Comparison of ENCODE assay signal across 20 cellular contexts in genomic region chr16:57632568-57632967, GRCh38. TPM values are rescaled to one million over a fixed set of nuclear protein-coding genes. Genes with fewer than 3 reads are reported as not detected.
DNase-seq lines count a peak whose midpoint lies in the region; ATAC-seq, FAIRE-seq and TF ChIP-seq lines count a peak whose summit lies in the region.
"Had no signal": no experiment of that assay in that cellular context is flagged by ENCODE, and none has a peak within 500 bp of the region (broad histone marks: within the 10 kb centered on the region; RNA-seq: fewer than 3 reads in every experiment).

No MANE protein-coding gene starts in this region.

- H3K27ac ChIP-seq in HepG2 (ENCODE audit: extremely low read length, insufficient read depth, low read length), result no peak overlapping the region
- no peak overlapping the region for H3K27ac ChIP-seq in right lobe of liver
- no peak overlapping the region for H3K27ac ChIP-seq in K562 (ENCODE audit: extremely low read depth, low read depth, low read length)

- H3K4me2 ChIP-seq in HepG2 (ENCODE audit: low read depth, low read length), result no peak overlapping the region
- no peak overlapping the region for H3K4me2 ChIP-seq in K562 (ENCODE audit: insufficient read depth, low read length)

- H3K9ac ChIP-seq in HepG2 (ENCODE audit: insufficient read depth, low read depth, low read length), result no peak overlapping the region
- no peak overlapping the region for H3K9ac ChIP-seq in K562 (ENCODE audit: insufficient read depth in 1 of 2, low read depth in 2 of 2, low read length in 2 of 2)

- intact Hi-C loops in HepG2 (cut with micrococcal nuclease; ENCODE audit: unreplicated experiment), result no loop called here
- intact Hi-C loops in right lobe of liver (cut with DNase I), result no loop called here
- intact Hi-C loops in K562 (cut with micrococcal nuclease), result no loop called here

- H3K79me2 ChIP-seq in HepG2 (ENCODE audit: insufficient read depth, low read length) (no peaks in the 10 kb centered on the region), K562 (ENCODE audit: control insufficient read depth, insufficient read depth, low read length) (no peaks in the 10 kb centered on the region)

- no peaks in the 10 kb centered on the region for H3K9me3 ChIP-seq in HepG2 (ENCODE audit: low read length)
- H3K9me3 ChIP-seq in right lobe of liver, result no peaks in the 10 kb centered on the region
- H3K9me3 ChIP-seq in K562 (replicated peaks; ENCODE audit: control insufficient read depth, insufficient read depth, low read depth, low read length), result no peaks in the 10 kb centered on the region
- H3K9me3 ChIP-seq: esophagus squamous epithelium had no signal

- H3K9me1 ChIP-seq in K562 (ENCODE audit: control insufficient read depth, insufficient read depth, low read length), result no peaks in the 10 kb centered on the region

- no peak overlapping the region for H3K4me3 ChIP-seq in HepG2 (replicated peaks in 1 of 3; ENCODE audit: insufficient read depth in 1 of 3, low read depth in 2 of 3, low read length in 3 of 3)
- H3K4me3 ChIP-seq in right lobe of liver, result no peak overlapping the region
- no peak overlapping the region for H3K4me3 ChIP-seq in K562
- H3K4me3 ChIP-seq: esophagus squamous epithelium had no signal

- no peaks in the 10 kb centered on the region for H4K20me1 ChIP-seq in HepG2 (ENCODE audit: insufficient read depth, low read length)
- H4K20me1 ChIP-seq in K562 (replicated peaks; ENCODE audit: control insufficient read depth, insufficient read depth, low read length), result 0 out of 2 replicates have a peak, but pooled peaks cover 6% of the 10 kb centered on the region

- 86% methylated on average over 15 of the region's 15 CpGs for WGBS in HepG2 (ENCODE audit: low lambda C conversion rate)
- 50% methylated on average over 1 of the region's 15 CpGs for WGBS in right lobe of liver (ENCODE audit: insufficient coverage, low coverage, low lambda C conversion rate, missing lambda C conversion rate)
- 36% methylated on average over 15 of the region's 15 CpGs for WGBS in K562 (ENCODE audit: insufficient coverage, low coverage, missing lambda C conversion rate)

- H3K27me3 ChIP-seq in HepG2 (ENCODE audit: control insufficient read depth in 1 of 2, insufficient read depth in 2 of 2, low read length in 2 of 2) (no peaks in the 10 kb centered on the region), right lobe of liver (no peaks in the 10 kb centered on the region), K562 (ENCODE audit: control insufficient read depth in 2 of 2, insufficient read depth in 2 of 2, low read length in 2 of 2) (peaks cover 10 to 72% of the 10 kb centered on the region in 2 experiments; a peak in 4 of 5 replicates)

- in situ Hi-C loops in HepG2 (cut with HindIII; ENCODE audit: extremely low pct_ligation_motif_present, low pct_unique_long_range_greater_than_20kb), result no loop called here
- in situ Hi-C loops in K562 (cut with MboI), result no loop called here

- TF ChIP-seq RAD21 in HepG2 (CRISPR knock-in tag; IDR thresholded peaks at IDR 0.05), result no peak
- no peak for TF ChIP-seq RAD21 in K562 (CRISPR knock-in tag; conservative IDR thresholded peaks at IDR 0.05 in 1 of 2, IDR thresholded peaks at IDR 0.05 in 1 of 2)

- CTCF ChIA-PET in HepG2 (lab: Yijun Ruan, JAX; ENCODE audit: low intra/inter-chr PET ratio, low total read pairs), result interaction anchor here (1.2 kb wide), 1 partner anchor 15 kb away, joined by 5 read pairs; no protein-coding TSS in a partner anchor
- CTCF ChIA-PET in K562 (lab: Yijun Ruan, JAX; ENCODE audit: low intra/inter-chr PET ratio), result no interaction called here

- TF ChIP-seq POLR2A in HepG2 (IDR thresholded peaks at IDR 0.05; ENCODE audit: insufficient read depth in 1 of 2, low read depth in 2 of 2, low read length in 2 of 2), result no peak
- no peak for TF ChIP-seq POLR2A in right lobe of liver (IDR thresholded peaks at IDR 0.05)
- TF ChIP-seq POLR2A in K562 (conservative IDR thresholded peaks at IDR 0.05), result no peak

- FAIRE-seq in HepG2 (lab: Jason Lieb, UNC), result no peak
- FAIRE-seq in K562 (lab: Jason Lieb, UNC), result no peak
- FAIRE-seq: keratinocyte, RCC 7860, small intestine had no signal

- BruUV-seq in HepG2 (replicated peaks; lab: Mats Ljungman, UMichigan), result no TSS peak
- no TSS peak for BruUV-seq in K562 (replicated peaks; lab: Mats Ljungman, UMichigan)

- TF ChIP-seq CTCF in HepG2 (CRISPR knock-in tag; IDR thresholded peaks at IDR 0.05), result no peak
- no peak for TF ChIP-seq CTCF in right lobe of liver (IDR thresholded peaks at IDR 0.05)
- TF ChIP-seq CTCF in K562 (IDR thresholded peaks at IDR 0.05 in 2 of 3, conservative IDR thresholded peaks at IDR 0.05 in 1 of 3; ENCODE audit: insufficient read depth in 2 of 3, low read depth in 1 of 3, low read length in 3 of 3), result no peak

- POLR2A ChIA-PET in HepG2 (lab: Yijun Ruan, JAX), result interaction anchor here (3.9 to 6.9 kb wide), 2 partner anchors 11 to 25 kb away, joined by 33 to 127 read pairs; no protein-coding TSS in a partner anchor
- POLR2A ChIA-PET in K562 (lab: Yijun Ruan, JAX), result interaction anchor here (0.8 kb wide), 1 partner anchor 22 kb away, joined by 3 read pairs; no protein-coding TSS in a partner anchor

- DNase-seq in HepG2 (ENCODE audit: low spot score) (no peak), right lobe of liver (no peak), K562 (ENCODE audit: extremely low read depth in 1 of 4, low spot score in 3 of 4) (no peak), myocyte (ENCODE audit: low read depth) (peak; percentile 75), NCI-H774 (lab: John Stamatoyannopoulos, UW) (no peak), NCI-H1436 (lab: John Stamatoyannopoulos, UW) (no peak), NCI-H526 treated with DMSO at 0.1 percent for 48 hours (lab: John Stamatoyannopoulos, UW) (no peak)
- DNase-seq: activated gamma-delta T cell; CD4-positive, CD25-positive, alpha-beta regulatory T cell; DMS79; effector CD4-positive, alpha-beta T cell; esophagus squamous epithelium; NCI-H69; small intestine; T-cell had no signal

- peaks cover 51% of the 10 kb centered on the region for H3K4me1 ChIP-seq in HepG2 (ENCODE audit: insufficient read depth, low read length)
- H3K4me1 ChIP-seq in right lobe of liver, result peaks cover 0 to 12% (median 0%) of the 10 kb centered on the region in 4 donors
- H3K4me1 ChIP-seq in K562 (replicated peaks in 1 of 2; ENCODE audit: control insufficient read depth in 2 of 2, insufficient read depth in 2 of 2, low read length in 2 of 2), result peaks cover 10 to 48% of the 10 kb centered on the region in 2 experiments; a peak in 4 of 5 replicates

- no peak for TF ChIP-seq EP300 in HepG2 (IDR thresholded peaks at IDR 0.05; ENCODE audit: low read depth in 2 of 2, low read length in 2 of 2)
- no peak for TF ChIP-seq EP300 in HepG2 (CRISPR knock-in tag; IDR thresholded peaks at IDR 0.05; ENCODE audit: borderline replicate concordance)
- TF ChIP-seq EP300 in K562 (IDR thresholded peaks at IDR 0.05; ENCODE audit: low read length), result no peak

- H2AFZ ChIP-seq in HepG2 (ENCODE audit: low read length) (no peak overlapping the region), K562 (ENCODE audit: low read depth, low read length) (no peak overlapping the region)

- H3K36me3 ChIP-seq in HepG2 (replicated peaks in 1 of 2; ENCODE audit: control insufficient read depth in 1 of 2, insufficient read depth in 2 of 2, low read length in 2 of 2), result no peaks in the 10 kb centered on the region
- no peaks in the 10 kb centered on the region for H3K36me3 ChIP-seq in right lobe of liver
- H3K36me3 ChIP-seq in K562 (ENCODE audit: control insufficient read depth, insufficient read depth, low read length), result no peaks in the 10 kb centered on the region
- H3K36me3 ChIP-seq: esophagus squamous epithelium had no signal

- no peak for ATAC-seq in HepG2
- ATAC-seq in right lobe of liver, result no peak
- ATAC-seq in K562, result no peak
- no peak for ATAC-seq in HG02623 (IDR thresholded peaks at IDR 0.05; ENCODE audit: unreplicated experiment)
- ATAC-seq: T-cell had no signal

RNA-seq across cellular contexts. Expression of gene ADGRG1, which starts 4.1 kb away (rescaled TPM):
- total RNA-seq in HepG2 (2016; rRNA removed; fragmentation: Illumina TruSeq; extraction: Trizol) (2.8 and 5.9 TPM in 2 replicates), right lobe of liver (1 to 10 TPM; 1.8 to 4.2 (median 3.4) TPM), K562 (2014; rRNA removed) (not detected in 2 replicates), K562 (2014; rRNA removed; fragmentation: Illumina TruSeq; extraction: Trizol) (not detected in 2 replicates), K562 (2015; rRNA removed; fragmentation: Illumina TruSeq; extraction: Trizol) (not detected in 2 replicates), K562 (2021) (0.31 TPM in 1 of 2 replicates, not detected in the other), myocyte (38.8 and 173 TPM in 2 replicates)
- 1.1 and 2.0 TPM in 2 replicates for total RNA-seq in HepG2 (2016; cell fraction: cytosol; rRNA removed; fragmentation: Illumina TruSeq; extraction: Trizol; ENCODE audit: low read depth)
- total RNA-seq in HepG2 (2016; cell fraction: insoluble cytoplasmic fraction; rRNA removed; fragmentation: Illumina TruSeq; extraction: Trizol), result 2.8 and 5.0 TPM in 2 replicates
- total RNA-seq in HepG2 (2016; cell fraction: membrane; rRNA removed; fragmentation: Illumina TruSeq; extraction: Trizol), result 3.1 and 3.2 TPM in 2 replicates
- total RNA-seq in HepG2 (2016; cell fraction: nucleus; rRNA removed; fragmentation: Illumina TruSeq; extraction: Trizol), result 7.2 and 8.0 TPM in 2 replicates
- polyA plus RNA-seq in HepG2 (2011; rRNA removed) (2.7 and 3.3 TPM in 2 replicates), K562 (2011; rRNA removed) (0.04 and 0.57 TPM in 2 replicates), K562 (2014; fragmentation: Illumina TruSeq; extraction: Trizol) (0.16 and 0.29 TPM in 2 replicates), K562 (2014; fragmentation: Nextera tagmentation; extraction: Ambion mirVana) (not detected), K562 (2014; rRNA removed) (0.34 TPM in 1 of 2 replicates, not detected in the other)
- polyA plus RNA-seq in HepG2 (2011; cell fraction: cytosol; rRNA removed), result 1.8 and 2.1 TPM in 2 replicates
- 5.0 and 7.4 TPM in 2 replicates for polyA plus RNA-seq in HepG2 (2011; cell fraction: nucleus; rRNA removed)
- 2.3 and 3.3 TPM in 2 replicates for polyA plus RNA-seq in HepG2 (2012)
- 0.83 and 1.3 TPM in 2 replicates for polyA plus RNA-seq in HepG2 (2016; cell fraction: cytosol; fragmentation: Illumina TruSeq; extraction: Trizol; ENCODE audit: low read depth)
- polyA plus RNA-seq in HepG2 (2016; cell fraction: insoluble cytoplasmic fraction; fragmentation: Illumina TruSeq; extraction: Trizol; ENCODE audit: low read depth), result 2.4 and 5.1 TPM in 2 replicates
- polyA plus RNA-seq in HepG2 (2016; cell fraction: membrane; fragmentation: Illumina TruSeq; extraction: Trizol; ENCODE audit: low read depth), result 2.8 and 3.2 TPM in 2 replicates
- polyA plus RNA-seq in HepG2 (2016; cell fraction: nucleus; fragmentation: Illumina TruSeq; extraction: Trizol; ENCODE audit: insufficient read depth, low read depth), result 14.1 and 15.0 TPM in 2 replicates
- polyA minus RNA-seq in HepG2 (2011; rRNA and poly(A)+ RNA removed; ENCODE audit: low replicate concordance), result 4.0 and 29.5 TPM in 2 replicates
- polyA minus RNA-seq in HepG2 (2011; cell fraction: cytosol; rRNA and poly(A)+ RNA removed), result 1.8 and 1.9 TPM in 2 replicates
- polyA minus RNA-seq in HepG2 (2011; cell fraction: nucleus; rRNA and poly(A)+ RNA removed), result 2.4 and 2.8 TPM in 2 replicates
- 0.81 and 1.3 TPM in 2 replicates for total RNA-seq in K562 (2011; cell fraction: chromatin; rRNA removed; ENCODE audit: low replicate concordance)
- total RNA-seq in K562 (2011; cell fraction: nucleolus; rRNA removed), result 0.79 and 1.0 TPM in 2 replicates
- 0.81 and 2.1 TPM in 2 replicates for total RNA-seq in K562 (2011; cell fraction: nucleoplasm; rRNA removed)
- polyA plus RNA-seq in K562 (2011; cell fraction: cytosol; rRNA removed), result 0.12 and 0.15 TPM in 2 replicates
- 0.70 and 0.81 TPM in 2 replicates for polyA plus RNA-seq in K562 (2011; cell fraction: nucleus; rRNA removed)
- 0.39 and 0.44 TPM in 2 replicates for polyA plus RNA-seq in K562 (2012)
- polyA minus RNA-seq in K562 (2011; rRNA and poly(A)+ RNA removed), result 0.18 TPM in 2 replicates
- polyA minus RNA-seq in K562 (2011; cell fraction: cytosol; rRNA and poly(A)+ RNA removed), result not detected in 2 replicates
- polyA minus RNA-seq in K562 (2011; cell fraction: nucleus; rRNA and poly(A)+ RNA removed), result 0.33 TPM in 1 of 2 replicates, not detected in the other
- polyA plus RNA-seq in myocyte (2012), result 43.9 TPM

RNA-seq across cellular contexts. Expression of gene ADGRG3, which starts 35.5 kb away (rescaled TPM):
- total RNA-seq in HepG2 (2016; rRNA removed; fragmentation: Illumina TruSeq; extraction: Trizol) (1.0 and 2.7 TPM in 2 replicates), right lobe of liver (1 to 10 TPM in 1 of 6 experiments, under 1 TPM in 5; 0.37 to 1.6 (median 0.83) TPM), K562 (2014; rRNA removed) (not detected in 2 replicates), K562 (2014; rRNA removed; fragmentation: Illumina TruSeq; extraction: Trizol) (0.16 TPM in 1 of 2 replicates, not detected in the other), K562 (2015; rRNA removed; fragmentation: Illumina TruSeq; extraction: Trizol) (0.08 TPM in 1 of 2 replicates, not detected in the other), K562 (2021) (0.09 and 0.16 TPM in 2 replicates), myocyte (0.31 TPM in 1 of 2 replicates, not detected in the other)
- 0.79 and 1.1 TPM in 2 replicates for total RNA-seq in HepG2 (2016; cell fraction: cytosol; rRNA removed; fragmentation: Illumina TruSeq; extraction: Trizol; ENCODE audit: low read depth)
- 1.1 and 2.2 TPM in 2 replicates for total RNA-seq in HepG2 (2016; cell fraction: insoluble cytoplasmic fraction; rRNA removed; fragmentation: Illumina TruSeq; extraction: Trizol)
- total RNA-seq in HepG2 (2016; cell fraction: membrane; rRNA removed; fragmentation: Illumina TruSeq; extraction: Trizol), result 1.0 and 1.5 TPM in 2 replicates
- total RNA-seq in HepG2 (2016; cell fraction: nucleus; rRNA removed; fragmentation: Illumina TruSeq; extraction: Trizol), result 2.3 and 2.7 TPM in 2 replicates
- polyA plus RNA-seq in HepG2 (2011; rRNA removed) (11.8 and 13.6 TPM in 2 replicates), K562 (2011; rRNA removed) (0.13 and 0.18 TPM in 2 replicates), K562 (2014; fragmentation: Illumina TruSeq; extraction: Trizol) (0.09 and 0.10 TPM in 2 replicates), K562 (2014; fragmentation: Nextera tagmentation; extraction: Ambion mirVana) (under 1 TPM; 0.10 to 0.30 TPM), K562 (2014; rRNA removed) (0.24 and 0.52 TPM in 2 replicates)
- polyA plus RNA-seq in HepG2 (2011; cell fraction: cytosol; rRNA removed), result 10.8 and 11.2 TPM in 2 replicates
- 21.1 and 23.7 TPM in 2 replicates for polyA plus RNA-seq in HepG2 (2011; cell fraction: nucleus; rRNA removed)
- polyA plus RNA-seq in HepG2 (2012), result 5.8 and 8.1 TPM in 2 replicates
- polyA plus RNA-seq in HepG2 (2016; cell fraction: cytosol; fragmentation: Illumina TruSeq; extraction: Trizol; ENCODE audit: low read depth), result 0.49 and 0.54 TPM in 2 replicates
- polyA plus RNA-seq in HepG2 (2016; cell fraction: insoluble cytoplasmic fraction; fragmentation: Illumina TruSeq; extraction: Trizol; ENCODE audit: low read depth), result 1.3 TPM in 2 replicates
- 0.65 and 1.0 TPM in 2 replicates for polyA plus RNA-seq in HepG2 (2016; cell fraction: membrane; fragmentation: Illumina TruSeq; extraction: Trizol; ENCODE audit: low read depth)
- polyA plus RNA-seq in HepG2 (2016; cell fraction: nucleus; fragmentation: Illumina TruSeq; extraction: Trizol; ENCODE audit: insufficient read depth, low read depth), result 5.4 and 6.5 TPM in 2 replicates
- polyA minus RNA-seq in HepG2 (2011; rRNA and poly(A)+ RNA removed; ENCODE audit: low replicate concordance), result 0.91 and 31.9 TPM in 2 replicates
- polyA minus RNA-seq in HepG2 (2011; cell fraction: cytosol; rRNA and poly(A)+ RNA removed), result 4.7 and 5.3 TPM in 2 replicates
- polyA minus RNA-seq in HepG2 (2011; cell fraction: nucleus; rRNA and poly(A)+ RNA removed), result 8.9 and 10.4 TPM in 2 replicates
- total RNA-seq in K562 (2011; cell fraction: chromatin; rRNA removed; ENCODE audit: low replicate concordance), result 0.40 and 1.00 TPM in 2 replicates
- 0.17 and 0.66 TPM in 2 replicates for total RNA-seq in K562 (2011; cell fraction: nucleolus; rRNA removed)
- 0.29 TPM in 1 of 2 replicates, not detected in the other for total RNA-seq in K562 (2011; cell fraction: nucleoplasm; rRNA removed)
- 0.09 and 0.18 TPM in 2 replicates for polyA plus RNA-seq in K562 (2011; cell fraction: cytosol; rRNA removed)
- 0.51 and 0.59 TPM in 2 replicates for polyA plus RNA-seq in K562 (2011; cell fraction: nucleus; rRNA removed)
- 0.03 and 2.0 TPM in 2 replicates for polyA plus RNA-seq in K562 (2012)
- polyA minus RNA-seq in K562 (2011; rRNA and poly(A)+ RNA removed), result 0.21 TPM in 1 of 2 replicates, not detected in the other
- not detected in 2 replicates for polyA minus RNA-seq in K562 (2011; cell fraction: cytosol; rRNA and poly(A)+ RNA removed)
- 0.27 TPM in 1 of 2 replicates, not detected in the other for polyA minus RNA-seq in K562 (2011; cell fraction: nucleus; rRNA and poly(A)+ RNA removed)
- polyA plus RNA-seq in myocyte (2012), result 0.05 TPM
- total RNA-seq: mesothelial cell of epicardium, osteocyte had no signal
- polyA plus RNA-seq: CD4-positive, CD25-positive, alpha-beta regulatory T cell; keratinocyte had no signal

Comparison
In these comparisons a context has a peak if more than half of its experiments do, and no peak if none do; other contexts are left out.
1. Of the 241 proteins assayed by ChIP-seq in both HepG2 and K562: peak only in HepG2: HNRNPL; only in K562: none; in both: none; in neither: 240.